In genomic region chr3:115287198-115287597, GRCh38 we compare ENCODE assay signal across 8 cellular contexts.
"Had no signal": no experiment of that assay in that cellular context is flagged by ENCODE, and none has a peak within 500 bp of the region (broad histone marks: within the 10 kb centered on the region; RNA-seq: fewer than 3 reads in every experiment).

No MANE protein-coding gene starts in this region.

- ATAC-seq: GM12878 had no signal

- DNase-seq: GDM1, GF-D8 had no signal

- H3K4me3 ChIP-seq: GM12878 had no signal

- FAIRE-seq: G401.6, GM12891, GM12892, GM18507, GM19239 had no signal
